ENCODE assay signal across 8 cellular contexts in the genomic region with DNA sequence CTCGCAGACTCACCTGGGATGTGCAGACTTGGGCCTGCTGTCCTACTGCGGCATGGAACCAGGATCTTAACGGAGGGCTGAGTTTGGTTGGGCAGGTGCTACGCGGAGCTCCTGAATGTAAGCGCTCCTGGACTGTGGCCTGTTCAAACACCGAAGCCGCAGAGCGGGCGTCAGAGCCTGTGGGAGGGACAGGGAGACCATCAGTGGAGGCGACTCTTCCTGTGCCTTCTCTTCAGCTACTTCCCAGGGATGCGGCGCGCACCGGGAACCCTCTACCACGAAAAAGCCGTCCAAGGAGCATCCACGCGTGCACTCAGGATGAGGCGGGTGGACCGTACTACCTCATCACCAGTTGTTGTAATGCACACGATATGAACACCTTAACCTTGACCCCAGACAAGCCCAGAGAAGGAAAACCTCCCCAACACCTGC. TPM values are rescaled to one million over a fixed set of nuclear protein-coding genes. Genes with fewer than 3 reads are reported as not detected.
DNase-seq lines count a peak whose midpoint lies in the region; ATAC-seq, FAIRE-seq and TF ChIP-seq lines count a peak whose summit lies in the region.

No MANE protein-coding gene starts in this region.

- CTCF ChIA-PET in AG04450 (lab: Charles Lee): interaction anchor here (0.6 to 0.9 kb wide), 3 partner anchors 14 to 130 kb away, joined by 3 to 4 read pairs (median 4); no protein-coding TSS in a partner anchor
- CTCF ChIA-PET in HEK293 (lab: Yijun Ruan, JAX): interaction anchor here (0.7 to 2.4 kb wide), 4 partner anchors 11 to 522 kb away, joined by 3 to 14 read pairs (median 5); no protein-coding TSS in a partner anchor
- CTCF ChIA-PET in activated CD8-positive, alpha-beta T cell treated with anti-CD3 and anti-CD28 coated beads for 36 hours (lab: Charles Lee): no interaction called here

- H3K4me3 Mint-ChIP-seq in activated CD8-positive, alpha-beta T cell treated with anti-CD3 and anti-CD28 coated beads for 36 hours: peak overlapping the region; percentile 87

- intact Hi-C loops in activated CD8-positive, alpha-beta T cell treated with anti-CD3 and anti-CD28 coated beads for 36 hours (cut with micrococcal nuclease): no loop called here

- ATAC-seq in activated CD8-positive, alpha-beta T cell treated with anti-CD3 and anti-CD28 coated beads for 36 hours: no peak

- H3K36me3 ChIP-seq in HEK293 (ENCODE audit: control insufficient read depth in 2 of 2, insufficient read depth in 1 of 2, low read length in 2 of 2): peaks cover 43 to 46% of the 10 kb centered on the region in 2 experiments

- no peak for DNase-seq in AG04450 (ENCODE audit: low read depth, low spot score)
- no peak for DNase-seq in activated CD8-positive, alpha-beta T cell treated with anti-CD3 and anti-CD28 coated beads for 36 hours
- peak; percentile 69 for DNase-seq in left kidney (ENCODE audit: low read depth, low spot score)
- no peak for DNase-seq in RCC 7860 (ENCODE audit: low spot score)
- no peak for DNase-seq in amniotic stem cell (lab: John Stamatoyannopoulos, UW)
- DNase-seq in activated effector memory CD4-positive, alpha-beta T cell treated with Interleukin-2 at 50 U/mL for 16 hours: no peak
- DNase-seq in GM19240 (ENCODE audit: insufficient read length, low spot score): no peak

- no peaks in the 10 kb centered on the region for H3K9me3 Mint-ChIP-seq in activated CD8-positive, alpha-beta T cell treated with anti-CD3 and anti-CD28 coated beads for 36 hours

- peak overlapping the region; percentile 13 for H3K27ac ChIP-seq in AG04450 (ENCODE audit: low read depth, low read length)
- peak overlapping the region; percentile 1; the same call in 1 of the 2 replicates for H3K27ac ChIP-seq in HEK293 (ENCODE audit: extremely low read depth, low read depth, low read length)

- H3K4me3 ChIP-seq in AG04450 (ENCODE audit: low read depth, low read length) (peak overlapping the region; percentile 88), HEK293 (ENCODE audit: low read depth, low read length) (no peak overlapping the region)

- H3K27ac Mint-ChIP-seq in activated CD8-positive, alpha-beta T cell treated with anti-CD3 and anti-CD28 coated beads for 36 hours: peak overlapping the region; percentile 94

- peaks cover 25% of the 10 kb centered on the region for H3K4me1 Mint-ChIP-seq in activated CD8-positive, alpha-beta T cell treated with anti-CD3 and anti-CD28 coated beads for 36 hours (ENCODE audit: low read depth)

- no peak for FAIRE-seq in RCC 7860 (lab: Jason Lieb, UNC)

- peaks cover 47% of the 10 kb centered on the region for H3K36me3 Mint-ChIP-seq in activated CD8-positive, alpha-beta T cell treated with anti-CD3 and anti-CD28 coated beads for 36 hours (ENCODE audit: low read depth)

- H3K9me3 ChIP-seq in AG04450 (ENCODE audit: control insufficient read depth, insufficient read depth, low read length) (no peaks in the 10 kb centered on the region; the same call in 1 of the 2 replicates), HEK293 (ENCODE audit: control insufficient read depth, insufficient read depth, low read depth, low read length) (no peaks in the 10 kb centered on the region)

- no peaks in the 10 kb centered on the region for H3K27me3 ChIP-seq in AG04450 (ENCODE audit: control insufficient read depth, insufficient read depth, low read length)

- H3K4me1 ChIP-seq in HEK293 (ENCODE audit: control insufficient read depth, insufficient read depth, low read length): peaks cover 8% of the 10 kb centered on the region; the same call in 1 of the 2 replicates

- H3K27me3 Mint-ChIP-seq in activated CD8-positive, alpha-beta T cell treated with anti-CD3 and anti-CD28 coated beads for 36 hours: no peaks in the 10 kb centered on the region

- no peak for TF ChIP-seq CTCF in AG04450 (IDR thresholded peaks at IDR 0.05; ENCODE audit: low read depth, low read length)
- no peak for TF ChIP-seq CTCF in HEK293 (tag by site-specific recombination; IDR thresholded peaks at IDR 0.05)
- no peak for TF ChIP-seq CTCF in activated CD8-positive, alpha-beta T cell treated with anti-CD3 and anti-CD28 coated beads for 36 hours (IDR thresholded peaks at IDR 0.05)

- POLR2A ChIA-PET in AG04450 (lab: Yijun Ruan, JAX) (interaction anchor here (0.7 kb wide), 1 partner anchor 86 kb away, joined by 4 read pairs; no protein-coding TSS in a partner anchor), HEK293 (lab: Yijun Ruan, JAX) (interaction anchor here (0.6 kb wide), 1 partner anchor 145 kb away, joined by 5 read pairs; no protein-coding TSS in a partner anchor)
- POLR2A ChIA-PET in activated CD8-positive, alpha-beta T cell treated with anti-CD3 and anti-CD28 coated beads for 36 hours (lab: Charles Lee): interaction anchor here (0.7 to 2.6 kb wide), 6 partner anchors 9 to 67 kb away, joined by 3 to 13 read pairs (median 3); no protein-coding TSS in a partner anchor

TF ChIP-seq in HEK293, 187 proteins besides CTCF, POLR2A, EP300 and RAD21:
- TF ChIP-seq EGR2 (tag by site-specific recombination; IDR thresholded peaks at IDR 0.05; ENCODE audit: low read depth): 0 out of 2 replicates have a peak, but pooled peaks have one; percentile 12
- TF ChIP-seq ZNF600 (tag by site-specific recombination; IDR thresholded peaks at IDR 0.05): peak; percentile 52; the same call in 1 of the 2 replicates
- no peak for TF ChIP-seq OVOL3 (tag by site-specific recombination; IDR thresholded peaks at IDR 0.05)
- TF ChIP-seq ZNF239 (tag by site-specific recombination; IDR thresholded peaks at IDR 0.05): no peak

RNA-seq across cellular contexts. Expression of a gene that starts 2.0 kb away (rescaled TPM):
- polyA plus RNA-seq in AG04450 (2011; rRNA removed): 18.3 and 19.2 TPM in 2 replicates
- polyA minus RNA-seq in AG04450 (2011; rRNA and poly(A)+ RNA removed): 31.4 and 39.2 TPM in 2 replicates
- total RNA-seq in activated CD8-positive, alpha-beta T cell treated with anti-CD3 and anti-CD28 coated beads for 36 hours: 10 to 100 TPM; 86.3 to 93.2 TPM

RNA-seq across cellular contexts. Expression of a gene that starts 56.5 kb away (rescaled TPM):
- polyA plus RNA-seq in AG04450 (2011; rRNA removed): 12.5 and 13.7 TPM in 2 replicates
- polyA minus RNA-seq in AG04450 (2011; rRNA and poly(A)+ RNA removed): 10.3 and 11.2 TPM in 2 replicates
- 10 to 100 TPM; 95.1 to 96.0 TPM for total RNA-seq in activated CD8-positive, alpha-beta T cell treated with anti-CD3 and anti-CD28 coated beads for 36 hours
